In the genomic region with DNA sequence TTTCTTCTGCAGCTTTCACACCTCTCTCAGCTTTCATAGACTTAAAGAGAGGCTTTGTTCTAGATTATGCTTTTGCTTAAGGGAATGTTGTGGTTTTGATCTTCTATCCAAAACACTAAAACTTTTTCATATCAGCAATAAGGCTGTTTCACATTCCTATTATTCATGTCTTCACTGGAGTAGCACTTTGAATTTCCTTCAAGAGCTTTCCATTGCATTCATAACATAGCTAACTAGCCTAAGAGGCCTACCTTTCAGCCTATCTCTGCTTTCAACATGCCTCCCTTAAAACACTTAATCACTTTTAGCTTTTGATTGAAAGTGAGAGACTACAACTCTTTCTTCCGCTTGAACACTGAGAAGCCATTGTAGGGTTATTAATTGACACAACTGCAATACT, we compare ENCODE assay signal across 23 cellular contexts.
DNase-seq lines count a peak whose midpoint lies in the region; ATAC-seq and TF ChIP-seq lines count a peak whose summit lies in the region.
"Had no signal": no experiment of that assay in that cellular context is flagged by ENCODE, and none has a peak within 500 bp of the region (broad histone marks: within the 10 kb centered on the region; RNA-seq: fewer than 3 reads in every experiment).

No MANE protein-coding gene starts in this region.

- H3K4me3 ChIP-seq in lower lobe of right lung: no peak overlapping the region
- no peak overlapping the region for H3K4me3 ChIP-seq in upper lobe of left lung
- H3K4me3 ChIP-seq in esophagus squamous epithelium: no peak overlapping the region
- H3K4me3 ChIP-seq: BLaER1, GM12878 had no signal

- DNase-seq in foreskin melanocyte: peak; percentile 60
- no peak for DNase-seq in lower lobe of right lung
- DNase-seq in upper lobe of left lung: no peak
- DNase-seq in activated T-cell treated with anti-CD3 and anti-CD28 coated beads, Interleukin-2, amount 50 U/mL, for 72 hours: no peak
- DNase-seq in esophagus squamous epithelium (lab: John Stamatoyannopoulos, UW): no peak
- no peak for DNase-seq in Calu3
- DNase-seq: 8988T; ACHN; BE2C; C1 segment of cervical spinal cord; Caco-2; CD4-positive, alpha-beta T cell; CD8-positive, alpha-beta T cell; DMS 273 treated with DMSO at 0.1 percent for 48 hours; DMS153; DMS53; DMS79; DND-41; EL; GDM1 had no signal

- no peaks in the 10 kb centered on the region for H3K36me3 Mint-ChIP-seq in activated T-cell treated with anti-CD3 and anti-CD28 coated beads, Interleukin-2, amount 50 U/mL, for 72 hours (ENCODE audit: insufficient read depth in 2 of 2)
- no peaks in the 10 kb centered on the region for H3K36me3 Mint-ChIP-seq in Calu3 (ENCODE audit: insufficient read depth, unreplicated experiment)
- H3K36me3 Mint-ChIP-seq: CD8-positive, alpha-beta T cell had no signal

- TF ChIP-seq POLR2A in upper lobe of left lung (IDR thresholded peaks at IDR 0.05) (no peak), esophagus squamous epithelium (IDR thresholded peaks at IDR 0.05) (no peak)

- no peak overlapping the region for H3K27ac Mint-ChIP-seq in activated T-cell treated with anti-CD3 and anti-CD28 coated beads, Interleukin-2, amount 50 U/mL, for 72 hours
- no peak overlapping the region for H3K27ac Mint-ChIP-seq in Calu3 (ENCODE audit: unreplicated experiment)
- H3K27ac Mint-ChIP-seq: CD4-positive, alpha-beta T cell; CD8-positive, alpha-beta T cell had no signal

- no peaks in the 10 kb centered on the region for H3K4me1 Mint-ChIP-seq in activated T-cell treated with anti-CD3 and anti-CD28 coated beads, Interleukin-2, amount 50 U/mL, for 72 hours (ENCODE audit: low read depth)
- H3K4me1 Mint-ChIP-seq in Calu3 (ENCODE audit: low read depth, unreplicated experiment): no peaks in the 10 kb centered on the region

- H3K27me3 Mint-ChIP-seq in activated T-cell treated with anti-CD3 and anti-CD28 coated beads, Interleukin-2, amount 50 U/mL, for 72 hours (ENCODE audit: low read depth): no peaks in the 10 kb centered on the region
- H3K27me3 Mint-ChIP-seq in Calu3 (ENCODE audit: unreplicated experiment): no peaks in the 10 kb centered on the region
- H3K27me3 Mint-ChIP-seq: CD4-positive, alpha-beta T cell had no signal

- H3K27me3 ChIP-seq in lower lobe of right lung (ENCODE audit: low read depth) (no peaks in the 10 kb centered on the region), upper lobe of left lung (no peaks in the 10 kb centered on the region), esophagus squamous epithelium (no peaks in the 10 kb centered on the region)
- H3K27me3 ChIP-seq: BE2C, BLaER1 had no signal

- BruUV-seq in Calu3 (replicated peaks; lab: Mats Ljungman, UMichigan): no TSS peak

- no peaks in the 10 kb centered on the region for H3K9me3 ChIP-seq in lower lobe of right lung
- no peaks in the 10 kb centered on the region for H3K9me3 ChIP-seq in upper lobe of left lung
- no peaks in the 10 kb centered on the region for H3K9me3 ChIP-seq in esophagus squamous epithelium
- H3K9me3 ChIP-seq: BE2C, BLaER1, Caco-2 had no signal

- peak; percentile 89 to 97 for ATAC-seq in lower lobe of right lung
- peak; percentile 40 to 79 for ATAC-seq in upper lobe of left lung (ENCODE audit: low FRiP score in 2 of 2)
- ATAC-seq in activated T-cell treated with anti-CD3 and anti-CD28 coated beads, Interleukin-2, amount 50 U/mL, for 72 hours (replicated peaks in 1 of 2): no peak
- no peak for ATAC-seq in HG02759 (IDR thresholded peaks at IDR 0.05; ENCODE audit: unreplicated experiment)
- ATAC-seq: CD8-positive, alpha-beta T cell; GM12878 had no signal

- CTCF ChIA-PET in Calu3 (lab: Charles Lee): no interaction called here

- TF ChIP-seq CTCF in lower lobe of right lung (IDR thresholded peaks at IDR 0.05) (no peak), upper lobe of left lung (IDR thresholded peaks at IDR 0.05) (no peak), esophagus squamous epithelium (IDR thresholded peaks at IDR 0.05) (no peak), Calu3 (IDR thresholded peaks at IDR 0.05; ENCODE audit: unreplicated experiment) (no peak)

- 67 to 85% methylated on average over 1 of the region's 1 CpG for WGBS in upper lobe of left lung, 2 donors
- 83 to 88% methylated on average over 1 of the region's 1 CpG for WGBS in esophagus squamous epithelium, 2 donors

- H3K36me3 ChIP-seq in lower lobe of right lung (no peaks in the 10 kb centered on the region), upper lobe of left lung (no peaks in the 10 kb centered on the region), esophagus squamous epithelium (no peaks in the 10 kb centered on the region)
- H3K36me3 ChIP-seq: BE2C, BLaER1 had no signal

- no peak for TF ChIP-seq EP300 in upper lobe of left lung (IDR thresholded peaks at IDR 0.05)

- no peak overlapping the region for H3K4me3 Mint-ChIP-seq in activated T-cell treated with anti-CD3 and anti-CD28 coated beads, Interleukin-2, amount 50 U/mL, for 72 hours
- H3K4me3 Mint-ChIP-seq in Calu3 (ENCODE audit: low read depth, unreplicated experiment): no peak overlapping the region
- H3K4me3 Mint-ChIP-seq: CD4-positive, alpha-beta T cell; CD8-positive, alpha-beta T cell had no signal

- intact Hi-C loops in lower lobe of right lung (cut with DNase I): no loop called here
- intact Hi-C loops in esophagus squamous epithelium (cut with DNase I): no loop called here
- intact Hi-C loops in Calu3 (cut with micrococcal nuclease; ENCODE audit: unreplicated experiment): no loop called here

- no peak overlapping the region for H3K27ac ChIP-seq in lower lobe of right lung
- no peak overlapping the region for H3K27ac ChIP-seq in upper lobe of left lung
- no peak overlapping the region for H3K27ac ChIP-seq in esophagus squamous epithelium
- H3K27ac ChIP-seq: BLaER1 had no signal

- H3K9me3 Mint-ChIP-seq in activated T-cell treated with anti-CD3 and anti-CD28 coated beads, Interleukin-2, amount 50 U/mL, for 72 hours: peaks cover 5 to 10% of the 10 kb centered on the region in 2 donors
- H3K9me3 Mint-ChIP-seq in Calu3 (ENCODE audit: low read depth, unreplicated experiment): peaks cover 18% of the 10 kb centered on the region

- H3K4me1 ChIP-seq in lower lobe of right lung (no peaks in the 10 kb centered on the region), upper lobe of left lung (peaks cover 0 to 4% (median 0%) of the 10 kb centered on the region in 4 donors), esophagus squamous epithelium (no peaks in the 10 kb centered on the region)
- H3K4me1 ChIP-seq: BE2C, BLaER1, Caco-2 had no signal

Comparison
In these comparisons a context has a peak if more than half of its experiments do, and no peak if none do; other contexts are left out.
1. ATAC-seq: peak in lower lobe of right lung (2 of 2) and upper lobe of left lung (2 of 2); none in activated T-cell treated with anti-CD3 and anti-CD28 coated beads, Interleukin-2, amount 50 U/mL, for 72 hours (0 of 2) and HG02759 (single experiment).